Comparison of ENCODE assay signal across 8 cellular contexts in genomic region chr5:159316519-159317383, GRCh38. TPM values are rescaled to one million over a fixed set of nuclear protein-coding genes. Genes with fewer than 3 reads are reported as not detected.
DNase-seq lines count a peak whose midpoint lies in the region; ATAC-seq, FAIRE-seq and TF ChIP-seq lines count a peak whose summit lies in the region.

No MANE protein-coding gene starts in this region.

- no peak overlapping the region for H3K4me2 ChIP-seq in SU-DHL-6 (ENCODE audit: low read depth, low read length, poor library complexity, severe bottlenecking)

- H3F3A ChIP-seq in SU-DHL-6 (ENCODE audit: insufficient read depth), result no peaks in the 10 kb centered on the region

- H3K4me3 ChIP-seq in cardiac muscle cell (no peak overlapping the region), SU-DHL-6 (ENCODE audit: insufficient read depth, low read length, poor library complexity, severe bottlenecking) (no peak overlapping the region), colonic mucosa (no peak overlapping the region), uterus (no peak overlapping the region)

- H3K9me3 ChIP-seq in cardiac muscle cell (ENCODE audit: low read depth), result no peaks in the 10 kb centered on the region
- no peaks in the 10 kb centered on the region for H3K9me3 ChIP-seq in SU-DHL-6 (ENCODE audit: insufficient read depth, low read length)
- H3K9me3 ChIP-seq in colonic mucosa, result no peaks in the 10 kb centered on the region
- no peaks in the 10 kb centered on the region for H3K9me3 ChIP-seq in uterus

- no peaks in the 10 kb centered on the region for H3K4me1 ChIP-seq in cardiac muscle cell (ENCODE audit: low read depth)
- no peaks in the 10 kb centered on the region for H3K4me1 ChIP-seq in colonic mucosa
- no peaks in the 10 kb centered on the region for H3K4me1 ChIP-seq in uterus

- peak; percentile 86 for TF ChIP-seq CTCF in cardiac muscle cell (IDR thresholded peaks at IDR 0.05; ENCODE audit: low read depth, low read length)
- peak; percentile 43 for TF ChIP-seq CTCF in SU-DHL-6 (IDR thresholded peaks at IDR 0.05; ENCODE audit: insufficient read depth, low read length, poor library complexity, severe bottlenecking)
- peak; percentile 59 for TF ChIP-seq CTCF in colonic mucosa (IDR thresholded peaks at IDR 0.05)
- peak; percentile 10 to 46 (median 28) for TF ChIP-seq CTCF in uterus (IDR thresholded peaks at IDR 0.05)

- H3K27me3 ChIP-seq in cardiac muscle cell (peaks cover 8% of the 10 kb centered on the region), SU-DHL-6 (ENCODE audit: low read length) (no peaks in the 10 kb centered on the region), colonic mucosa (no peaks in the 10 kb centered on the region), uterus (no peaks in the 10 kb centered on the region)

- no peaks in the 10 kb centered on the region for H4K20me1 ChIP-seq in SU-DHL-6 (ENCODE audit: low read depth, low read length)

- H2AFZ ChIP-seq in SU-DHL-6 (ENCODE audit: low read depth, low read length, severe bottlenecking), result no peak overlapping the region

- H3K27ac ChIP-seq in cardiac muscle cell (no peak overlapping the region), SU-DHL-6 (ENCODE audit: low read depth, low read length) (no peak overlapping the region), colonic mucosa (no peak overlapping the region), uterus (no peak overlapping the region)

- no peak for ATAC-seq in HG02623 (IDR thresholded peaks at IDR 0.05; ENCODE audit: unreplicated experiment)

- H3K9ac ChIP-seq in SU-DHL-6 (ENCODE audit: low read length) (no peak overlapping the region), colonic mucosa (ENCODE audit: low read depth in 2 of 2, low read length in 2 of 2) (no peak overlapping the region)

- no peaks in the 10 kb centered on the region for H3K9me2 ChIP-seq in SU-DHL-6 (replicated peaks; ENCODE audit: insufficient read depth, low read length)

- DNase-seq in cardiac muscle cell (ENCODE audit: low read depth in 1 of 2, low spot score in 1 of 2) (peak; percentile 60 to 79), cardiac septum (ENCODE audit: low spot score) (no peak), HTR-8/SVneo (ENCODE audit: insufficient read length, low spot score) (peak; percentile 53), colonic mucosa (peak; percentile 30), midbrain (lab: John Stamatoyannopoulos, UW) (peak; percentile 26), uterus (no peak)

- no peaks in the 10 kb centered on the region for H3K79me2 ChIP-seq in SU-DHL-6 (ENCODE audit: insufficient read depth, low read length)

- TF ChIP-seq POLR2A in uterus (IDR thresholded peaks at IDR 0.05), result no peak

- H3K36me3 ChIP-seq in cardiac muscle cell, result no peaks in the 10 kb centered on the region
- H3K36me3 ChIP-seq in SU-DHL-6 (ENCODE audit: low read length), result no peaks in the 10 kb centered on the region
- no peaks in the 10 kb centered on the region for H3K36me3 ChIP-seq in colonic mucosa
- no peaks in the 10 kb centered on the region for H3K36me3 ChIP-seq in uterus

- intact Hi-C loops in cardiac septum (cut with DNase I), result loop anchor here (2.0 kb wide), 1 partner anchor 160 kb away; no protein-coding TSS in a partner anchor
- intact Hi-C loops in colonic mucosa (cut with DNase I), result loop anchor here (1.0 kb wide), 1 partner anchor 161 kb away; no protein-coding TSS in a partner anchor
- intact Hi-C loops in uterus (cut with DNase I; ENCODE audit: low total_unique reads), result no loop called here

- FAIRE-seq in HTR-8/SVneo (lab: Jason Lieb, UNC), result no peak

RNA-seq across cellular contexts. Expression of gene IL12B, which starts 13.5 kb away (rescaled TPM):
- total RNA-seq in cardiac muscle cell (not detected in 2 replicates), cardiac septum (not detected), colonic mucosa (not detected), uterus (not detected)
- polyA plus RNA-seq in cardiac muscle cell, result not detected in 2 replicates

RNA-seq across cellular contexts. Expression of gene UBLCP1, which starts 53.7 kb away (rescaled TPM):
- total RNA-seq in cardiac muscle cell, result 10.8 and 12.2 TPM in 2 replicates
- 30.5 and 31.0 TPM in 2 replicates for polyA plus RNA-seq in cardiac muscle cell
- total RNA-seq in cardiac septum, result 15.9 TPM
- total RNA-seq in colonic mucosa, result 10 to 100 TPM; 11.8 to 17.2 TPM
- total RNA-seq in uterus, result 10 to 100 TPM in 3 of 4 donors, 1 to 10 TPM in 1; 7.4 to 39.0 (median 21.6) TPM

Comparison
In these comparisons a context has a peak if more than half of its experiments do, and no peak if none do; other contexts are left out.
1. DNase-seq: peak in cardiac muscle cell (2 of 2), HTR-8/SVneo (single experiment), colonic mucosa (single experiment) and midbrain (single experiment); none in cardiac septum (single experiment) and uterus (0 of 2).
2. CTCF ChIP-seq: peak in every context shown above with its lines; median percentile 86 in cardiac muscle cell; 59 in colonic mucosa; 43 in SU-DHL-6; 28 in uterus.